In the genomic region with DNA sequence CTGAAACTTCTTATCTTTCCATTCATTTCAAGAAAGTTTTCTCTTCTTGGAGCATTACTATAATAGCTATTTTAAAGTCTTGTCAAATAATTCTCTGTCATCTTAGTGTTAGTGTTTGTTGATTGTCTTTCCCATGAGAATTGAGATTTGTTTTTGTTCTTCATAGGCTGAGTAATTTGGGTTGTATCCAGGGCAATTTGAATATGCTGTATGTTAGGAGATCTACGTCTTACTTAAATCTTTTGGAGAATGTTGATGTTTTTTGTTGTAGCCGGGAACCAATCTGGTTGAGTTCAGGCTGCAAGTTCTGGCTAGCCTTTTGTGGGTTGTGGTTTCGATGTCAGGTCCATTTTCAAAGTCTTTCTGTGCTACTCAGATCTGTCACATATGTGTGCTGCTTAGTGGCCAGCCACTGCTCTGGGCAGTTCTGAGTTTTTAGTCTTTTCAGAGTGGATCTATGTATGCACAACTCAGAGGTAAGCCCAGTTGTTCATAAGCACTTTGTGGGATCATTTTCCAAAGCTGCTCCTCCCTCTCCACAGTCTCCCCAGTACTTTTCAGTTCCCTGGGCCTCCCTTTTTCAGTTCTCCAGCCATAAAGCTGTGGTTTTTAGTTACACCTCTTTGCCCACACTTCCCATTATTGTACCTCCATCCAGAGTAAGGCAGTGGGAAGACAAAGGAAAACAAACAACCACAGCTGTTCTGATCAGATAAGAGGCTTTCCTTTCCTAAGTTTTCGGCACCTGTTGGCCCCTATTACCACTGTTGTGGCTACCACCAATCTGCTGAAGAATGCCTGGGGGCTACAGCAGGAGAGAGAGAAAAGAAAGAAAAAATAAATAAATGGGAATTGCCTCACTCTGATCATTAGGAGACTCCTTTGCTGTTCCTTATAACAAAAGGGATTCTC, we compare ENCODE assay signal across 24 cellular contexts. TPM values are rescaled to one million over a fixed set of nuclear protein-coding genes. Genes with fewer than 3 reads are reported as not detected.
DNase-seq lines count a peak whose midpoint lies in the region; ATAC-seq and TF ChIP-seq lines count a peak whose summit lies in the region.
"Had no signal": no experiment of that assay in that cellular context is flagged by ENCODE, and none has a peak within 500 bp of the region (broad histone marks: within the 10 kb centered on the region; RNA-seq: fewer than 3 reads in every experiment).

No MANE protein-coding gene starts in this region.

- DNase-seq in COLO668 (lab: John Stamatoyannopoulos, UW; ENCODE audit: unreplicated experiment) (peak; percentile 5), GM12865 (ENCODE audit: low read depth) (peak; percentile 9), NCI-H69 (lab: John Stamatoyannopoulos, UW) (peak; percentile 80), endothelial cell (ENCODE audit: low spot score) (peak; percentile 35), NOMO-1 treated with DMSO at 0.1 percent for 48 hours (lab: John Stamatoyannopoulos, UW; ENCODE audit: unreplicated experiment) (no peak), ecto neural progenitor cell (ENCODE audit: low spot score) (no peak)
- DNase-seq: activated CD4-positive, CD25-positive, alpha-beta regulatory T cell treated with anti-CD3 and anti-CD28 coated beads, Interleukin-2, amount 50 U/mL, for 72 hours; activated naive CD4-positive, alpha-beta T cell treated with Interleukin-2 at 50 U/mL for 16 hours; activated T-cell treated with anti-CD3 and anti-CD28 coated beads, Interleukin-2, amount 50 U/mL, for 4 hours; cortex of kidney; heart right ventricle; NCI-H1930; NCI-H526 treated with DMSO at 0.1 percent for 48 hours; PC-3; SHP77; stimulated activated CD4-positive, alpha-beta T cell treated with anti-CD3 and anti-CD28 coated beads, Interleukin-1b, Interleukin-23, amount 100 ng/mL, for 48 hours; uterus had no signal

- no peaks in the 10 kb centered on the region for H3K9me3 Mint-ChIP-seq in endothelial cell (ENCODE audit: unreplicated experiment)
- H3K9me3 Mint-ChIP-seq: activated T-cell treated with anti-CD3 and anti-CD28 coated beads, Interleukin-2, amount 50 U/mL, for 4 hours; stimulated activated effector memory CD8-positive, alpha-beta T cell treated with anti-CD3 and anti-CD28 coated beads, Interleukin-12 subunit alpha, Interleukin-12 subunit beta, amount 100 ng/mL, for 72 hours had no signal

- no peak for ATAC-seq in HG03159 (IDR thresholded peaks at IDR 0.05; ENCODE audit: unreplicated experiment)
- ATAC-seq: activated T-cell treated with anti-CD3 and anti-CD28 coated beads, Interleukin-2, amount 50 U/mL, for 4 hours; heart right ventricle; K562; left lobe of liver; PC-3; stimulated activated effector memory CD8-positive, alpha-beta T cell treated with anti-CD3 and anti-CD28 coated beads, Interleukin-12 subunit alpha, Interleukin-12 subunit beta, amount 100 ng/mL, for 72 hours had no signal

- no peak overlapping the region for H3K4me3 ChIP-seq in GM12865 (ENCODE audit: low read depth, low read length)
- H3K4me3 ChIP-seq: heart right ventricle, K562, prostate gland, skin epidermis, uterus had no signal

- TF ChIP-seq CTCF in GM12865 (IDR thresholded peaks at IDR 0.05; ENCODE audit: insufficient read depth, low read depth, low read length, missing control alignments) (no peak), endothelial cell (IDR thresholded peaks at IDR 0.05; ENCODE audit: unreplicated experiment) (no peak)

- no peaks in the 10 kb centered on the region for H3K36me3 Mint-ChIP-seq in endothelial cell (ENCODE audit: low read depth, unreplicated experiment)
- H3K36me3 Mint-ChIP-seq: stimulated activated effector memory CD8-positive, alpha-beta T cell treated with anti-CD3 and anti-CD28 coated beads, Interleukin-12 subunit alpha, Interleukin-12 subunit beta, amount 100 ng/mL, for 72 hours had no signal

- H3K4me1 Mint-ChIP-seq in endothelial cell (ENCODE audit: unreplicated experiment): peaks cover 41% of the 10 kb centered on the region

- H3K27ac Mint-ChIP-seq in endothelial cell (ENCODE audit: unreplicated experiment): peak overlapping the region; percentile 97
- H3K27ac Mint-ChIP-seq: CD14-positive monocyte; stimulated activated effector memory CD8-positive, alpha-beta T cell treated with anti-CD3 and anti-CD28 coated beads, Interleukin-12 subunit alpha, Interleukin-12 subunit beta, amount 100 ng/mL, for 72 hours had no signal

- H3K27me3 Mint-ChIP-seq in endothelial cell (ENCODE audit: unreplicated experiment): peaks cover 2% of the 10 kb centered on the region

- peak overlapping the region; percentile 39 for H3K4me3 Mint-ChIP-seq in endothelial cell (ENCODE audit: unreplicated experiment)
- H3K4me3 Mint-ChIP-seq: activated T-cell treated with anti-CD3 and anti-CD28 coated beads, Interleukin-2, amount 50 U/mL, for 4 hours; CD14-positive monocyte; stimulated activated effector memory CD8-positive, alpha-beta T cell treated with anti-CD3 and anti-CD28 coated beads, Interleukin-12 subunit alpha, Interleukin-12 subunit beta, amount 100 ng/mL, for 72 hours had no signal

RNA-seq across cellular contexts. Expression of gene CCNJ, which starts 4.7 kb away (rescaled TPM):
- total RNA-seq in endothelial cell (ENCODE audit: unreplicated experiment): 67.1 TPM

Comparison
In these comparisons a context has a peak if more than half of its experiments do, and no peak if none do; other contexts are left out.
1. DNase-seq: peak in COLO668 (single experiment), GM12865 (single experiment), NCI-H69 (single experiment) and endothelial cell (single experiment); none in NOMO-1 treated with DMSO at 0.1 percent for 48 hours (single experiment) and ecto neural progenitor cell (single experiment).